1 cellular context compared by ENCODE assay signal in genomic region chr19:7507884-7508283, GRCh38.
TF ChIP-seq lines count a peak whose summit lies in the region.

No MANE protein-coding gene starts in this region.

TF ChIP-seq in H1, 55 proteins besides CTCF, POLR2A, EP300 and RAD21:
- TF ChIP-seq SP1 (IDR thresholded peaks at IDR 0.05; ENCODE audit: low read depth, low read length) (no peak), E2F6 (IDR thresholded peaks at IDR 0.05) (no peak), SIRT6 (IDR thresholded peaks at IDR 0.05; ENCODE audit: low read length) (no peak), JUND (IDR thresholded peaks at IDR 0.05; ENCODE audit: low read length) (peak; percentile 69; the same call in 1 of the 2 replicates), GTF2F1 (IDR thresholded peaks at IDR 0.05; ENCODE audit: borderline replicate concordance, low read depth, low read length) (no peak), RXRA (IDR thresholded peaks at IDR 0.05; ENCODE audit: insufficient read depth, low read depth, low read length) (no peak)
